1 cellular context compared by ENCODE assay signal in the genomic region with DNA sequence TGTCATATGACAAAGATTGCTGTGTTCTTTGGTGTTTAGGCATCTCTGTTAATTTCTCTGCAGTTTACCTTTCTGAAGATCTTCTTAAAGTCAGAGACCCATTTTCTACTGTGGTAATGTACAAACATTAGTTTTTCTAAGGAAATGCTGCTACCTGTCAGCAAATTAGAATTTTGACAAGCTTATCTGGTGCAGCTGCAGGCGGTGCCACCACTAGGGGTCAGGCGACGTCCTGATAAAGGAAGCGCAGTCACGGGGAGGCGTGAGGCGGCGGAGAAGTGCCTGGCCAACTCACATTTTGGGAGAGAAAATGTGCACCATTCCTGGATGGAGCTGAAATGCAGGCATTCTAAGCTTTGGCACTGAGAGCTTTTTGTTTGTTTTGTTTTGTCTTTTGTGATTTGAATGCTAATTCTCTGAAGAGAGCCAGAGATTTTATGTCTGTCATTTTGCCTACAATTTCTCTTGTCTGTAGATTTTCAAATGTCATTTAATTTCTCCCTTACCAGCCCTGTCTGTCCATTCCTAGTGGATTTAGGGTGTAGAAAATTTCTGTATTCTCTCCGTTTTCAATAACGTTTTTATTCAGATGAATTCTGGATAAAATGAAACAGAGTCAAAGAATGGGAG.
TF ChIP-seq lines count a peak whose summit lies in the region.

No MANE protein-coding gene starts in this region.

TF ChIP-seq in HepG2, 621 proteins besides CTCF, POLR2A, EP300 and RAD21 (continued from another document and continues in another):
- TF ChIP-seq, protein P1, sequence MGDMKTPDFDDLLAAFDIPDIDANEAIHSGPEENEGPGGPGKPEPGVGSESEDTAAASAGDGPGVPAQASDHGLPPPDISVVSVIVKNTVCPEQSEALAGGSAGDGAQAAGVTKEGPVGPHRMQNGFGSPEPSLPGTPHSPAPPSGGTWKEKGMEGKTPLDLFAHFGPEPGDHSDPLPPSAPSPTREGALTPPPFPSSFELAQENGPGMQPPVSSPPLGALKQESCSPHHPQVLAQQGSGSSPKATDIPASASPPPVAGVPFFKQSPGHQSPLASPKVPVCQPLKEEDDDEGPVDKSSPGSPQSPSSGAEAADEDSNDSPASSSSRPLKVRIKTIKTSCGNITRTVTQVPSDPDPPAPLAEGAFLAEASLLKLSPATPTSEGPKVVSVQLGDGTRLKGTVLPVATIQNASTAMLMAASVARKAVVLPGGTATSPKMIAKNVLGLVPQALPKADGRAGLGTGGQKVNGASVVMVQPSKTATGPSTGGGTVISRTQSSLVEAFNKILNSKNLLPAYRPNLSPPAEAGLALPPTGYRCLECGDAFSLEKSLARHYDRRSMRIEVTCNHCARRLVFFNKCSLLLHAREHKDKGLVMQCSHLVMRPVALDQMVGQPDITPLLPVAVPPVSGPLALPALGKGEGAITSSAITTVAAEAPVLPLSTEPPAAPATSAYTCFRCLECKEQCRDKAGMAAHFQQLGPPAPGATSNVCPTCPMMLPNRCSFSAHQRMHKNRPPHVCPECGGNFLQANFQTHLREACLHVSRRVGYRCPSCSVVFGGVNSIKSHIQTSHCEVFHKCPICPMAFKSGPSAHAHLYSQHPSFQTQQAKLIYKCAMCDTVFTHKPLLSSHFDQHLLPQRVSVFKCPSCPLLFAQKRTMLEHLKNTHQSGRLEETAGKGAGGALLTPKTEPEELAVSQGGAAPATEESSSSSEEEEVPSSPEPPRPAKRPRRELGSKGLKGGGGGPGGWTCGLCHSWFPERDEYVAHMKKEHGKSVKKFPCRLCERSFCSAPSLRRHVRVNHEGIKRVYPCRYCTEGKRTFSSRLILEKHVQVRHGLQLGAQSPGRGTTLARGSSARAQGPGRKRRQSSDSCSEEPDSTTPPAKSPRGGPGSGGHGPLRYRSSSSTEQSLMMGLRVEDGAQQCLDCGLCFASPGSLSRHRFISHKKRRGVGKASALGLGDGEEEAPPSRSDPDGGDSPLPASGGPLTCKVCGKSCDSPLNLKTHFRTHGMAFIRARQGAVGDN (CRISPR knock-in tag; IDR thresholded peaks at IDR 0.05) = 0 out of 2 replicates have a peak, but pooled peaks have one; percentile 11
- TF ChIP-seq FOSL2 (CRISPR knock-in tag; IDR thresholded peaks at IDR 0.05) = 0 out of 2 replicates have a peak, but pooled peaks have one; percentile 27
- TF ChIP-seq ZNF501 (CRISPR knock-in tag; IDR thresholded peaks at IDR 0.05) = 0 out of 2 replicates have a peak, but pooled peaks have one; percentile 39
- TF ChIP-seq ZBTB8A (CRISPR knock-in tag; IDR thresholded peaks at IDR 0.05; ENCODE audit: borderline replicate concordance, low read depth) = no peak
- TF ChIP-seq CCDC6 (CRISPR knock-in tag; IDR thresholded peaks at IDR 0.05) = 0 out of 2 replicates have a peak, but pooled peaks have one; percentile 27
- 0 out of 2 replicates have a peak, but pooled peaks have one; percentile 54 for TF ChIP-seq KDM2A (CRISPR knock-in tag; IDR thresholded peaks at IDR 0.05; ENCODE audit: borderline replicate concordance, low read depth)
- TF ChIP-seq, protein P2, sequence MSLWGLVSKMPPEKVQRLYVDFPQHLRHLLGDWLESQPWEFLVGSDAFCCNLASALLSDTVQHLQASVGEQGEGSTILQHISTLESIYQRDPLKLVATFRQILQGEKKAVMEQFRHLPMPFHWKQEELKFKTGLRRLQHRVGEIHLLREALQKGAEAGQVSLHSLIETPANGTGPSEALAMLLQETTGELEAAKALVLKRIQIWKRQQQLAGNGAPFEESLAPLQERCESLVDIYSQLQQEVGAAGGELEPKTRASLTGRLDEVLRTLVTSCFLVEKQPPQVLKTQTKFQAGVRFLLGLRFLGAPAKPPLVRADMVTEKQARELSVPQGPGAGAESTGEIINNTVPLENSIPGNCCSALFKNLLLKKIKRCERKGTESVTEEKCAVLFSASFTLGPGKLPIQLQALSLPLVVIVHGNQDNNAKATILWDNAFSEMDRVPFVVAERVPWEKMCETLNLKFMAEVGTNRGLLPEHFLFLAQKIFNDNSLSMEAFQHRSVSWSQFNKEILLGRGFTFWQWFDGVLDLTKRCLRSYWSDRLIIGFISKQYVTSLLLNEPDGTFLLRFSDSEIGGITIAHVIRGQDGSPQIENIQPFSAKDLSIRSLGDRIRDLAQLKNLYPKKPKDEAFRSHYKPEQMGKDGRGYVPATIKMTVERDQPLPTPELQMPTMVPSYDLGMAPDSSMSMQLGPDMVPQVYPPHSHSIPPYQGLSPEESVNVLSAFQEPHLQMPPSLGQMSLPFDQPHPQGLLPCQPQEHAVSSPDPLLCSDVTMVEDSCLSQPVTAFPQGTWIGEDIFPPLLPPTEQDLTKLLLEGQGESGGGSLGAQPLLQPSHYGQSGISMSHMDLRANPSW (CRISPR knock-in tag; IDR thresholded peaks at IDR 0.05; ENCODE audit: borderline replicate concordance) = no peak
- TF ChIP-seq SMARCE1 (IDR thresholded peaks at IDR 0.05; ENCODE audit: borderline replicate concordance) = no peak
- TF ChIP-seq TBX2 (CRISPR knock-in tag; IDR thresholded peaks at IDR 0.05; ENCODE audit: borderline replicate concordance) = peak; percentile 25; the same call in 1 of the 2 replicates
- no peak for TF ChIP-seq TMF1 (CRISPR knock-in tag; IDR thresholded peaks at IDR 0.05; ENCODE audit: low read depth)
- TF ChIP-seq HHEX (CRISPR knock-in tag; IDR thresholded peaks at IDR 0.05) = no peak
- TF ChIP-seq, protein P3, sequence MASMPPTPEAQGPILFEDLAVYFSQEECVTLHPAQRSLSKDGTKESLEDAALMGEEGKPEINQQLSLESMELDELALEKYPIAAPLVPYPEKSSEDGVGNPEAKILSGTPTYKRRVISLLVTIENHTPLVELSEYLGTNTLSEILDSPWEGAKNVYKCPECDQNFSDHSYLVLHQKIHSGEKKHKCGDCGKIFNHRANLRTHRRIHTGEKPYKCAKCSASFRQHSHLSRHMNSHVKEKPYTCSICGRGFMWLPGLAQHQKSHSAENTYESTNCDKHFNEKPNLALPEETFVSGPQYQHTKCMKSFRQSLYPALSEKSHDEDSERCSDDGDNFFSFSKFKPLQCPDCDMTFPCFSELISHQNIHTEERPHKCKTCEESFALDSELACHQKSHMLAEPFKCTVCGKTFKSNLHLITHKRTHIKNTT (CRISPR knock-in tag; IDR thresholded peaks at IDR 0.05) = no peak
- no peak for TF ChIP-seq ZC3H13 (CRISPR knock-in tag; IDR thresholded peaks at IDR 0.05)
- TF ChIP-seq ZNF124 (CRISPR knock-in tag; IDR thresholded peaks at IDR 0.05) = no peak
- no peak for TF ChIP-seq PAF1 (CRISPR knock-in tag; IDR thresholded peaks at IDR 0.05)
- TF ChIP-seq TARDBP (CRISPR knock-in tag; IDR thresholded peaks at IDR 0.05) = 0 out of 2 replicates have a peak, but pooled peaks have one; percentile 53
- TF ChIP-seq XRCC5 (optimal IDR thresholded peaks at IDR 0.05; ENCODE audit: low read length) = peak; percentile 51
- TF ChIP-seq STAG1 (CRISPR knock-in tag; IDR thresholded peaks at IDR 0.05) = peak; percentile 86
- TF ChIP-seq ZNF34 (CRISPR knock-in tag; IDR thresholded peaks at IDR 0.05; ENCODE audit: borderline replicate concordance) = no peak
- TF ChIP-seq, protein P4, sequence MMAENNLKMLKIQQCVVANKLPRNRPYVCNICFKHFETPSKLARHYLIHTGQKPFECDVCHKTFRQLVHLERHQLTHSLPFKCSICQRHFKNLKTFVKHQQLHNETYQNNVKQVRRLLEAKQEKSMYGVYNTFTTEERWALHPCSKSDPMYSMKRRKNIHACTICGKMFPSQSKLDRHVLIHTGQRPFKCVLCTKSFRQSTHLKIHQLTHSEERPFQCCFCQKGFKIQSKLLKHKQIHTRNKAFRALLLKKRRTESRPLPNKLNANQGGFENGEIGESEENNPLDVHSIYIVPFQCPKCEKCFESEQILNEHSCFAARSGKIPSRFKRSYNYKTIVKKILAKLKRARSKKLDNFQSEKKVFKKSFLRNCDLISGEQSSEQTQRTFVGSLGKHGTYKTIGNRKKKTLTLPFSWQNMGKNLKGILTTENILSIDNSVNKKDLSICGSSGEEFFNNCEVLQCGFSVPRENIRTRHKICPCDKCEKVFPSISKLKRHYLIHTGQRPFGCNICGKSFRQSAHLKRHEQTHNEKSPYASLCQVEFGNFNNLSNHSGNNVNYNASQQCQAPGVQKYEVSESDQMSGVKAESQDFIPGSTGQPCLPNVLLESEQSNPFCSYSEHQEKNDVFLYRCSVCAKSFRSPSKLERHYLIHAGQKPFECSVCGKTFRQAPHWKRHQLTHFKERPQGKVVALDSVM (CRISPR knock-in tag; IDR thresholded peaks at IDR 0.05) = 0 out of 2 replicates have a peak, but pooled peaks have one; percentile 15
- peak; percentile 32; the same call in 1 of the 2 replicates for TF ChIP-seq SALL1 (CRISPR knock-in tag; IDR thresholded peaks at IDR 0.05)
- TF ChIP-seq FOXP1 (IDR thresholded peaks at IDR 0.05) = no peak
- TF ChIP-seq FOXP1 (CRISPR knock-in tag; IDR thresholded peaks at IDR 0.05) = no peak
- TF ChIP-seq MEIS2 (CRISPR knock-in tag; IDR thresholded peaks at IDR 0.05) = no peak
- TF ChIP-seq, protein P5, sequence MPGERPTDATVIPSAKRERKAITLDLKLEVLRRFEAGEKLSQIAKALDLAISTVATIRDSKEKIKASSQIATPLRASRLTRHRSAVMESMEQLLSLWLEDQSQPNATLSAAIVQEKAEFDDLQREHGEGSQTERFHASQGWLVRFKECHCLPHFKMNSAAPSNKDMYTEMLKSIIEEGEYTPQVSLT (CRISPR knock-in tag; IDR thresholded peaks at IDR 0.05; ENCODE audit: borderline replicate concordance, low read depth) = no peak
- no peak for TF ChIP-seq KLF12 (CRISPR knock-in tag; IDR thresholded peaks at IDR 0.05; ENCODE audit: borderline replicate concordance)
- TF ChIP-seq, protein P6, sequence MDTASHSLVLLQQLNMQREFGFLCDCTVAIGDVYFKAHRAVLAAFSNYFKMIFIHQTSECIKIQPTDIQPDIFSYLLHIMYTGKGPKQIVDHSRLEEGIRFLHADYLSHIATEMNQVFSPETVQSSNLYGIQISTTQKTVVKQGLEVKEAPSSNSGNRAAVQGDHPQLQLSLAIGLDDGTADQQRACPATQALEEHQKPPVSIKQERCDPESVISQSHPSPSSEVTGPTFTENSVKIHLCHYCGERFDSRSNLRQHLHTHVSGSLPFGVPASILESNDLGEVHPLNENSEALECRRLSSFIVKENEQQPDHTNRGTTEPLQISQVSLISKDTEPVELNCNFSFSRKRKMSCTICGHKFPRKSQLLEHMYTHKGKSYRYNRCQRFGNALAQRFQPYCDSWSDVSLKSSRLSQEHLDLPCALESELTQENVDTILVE (CRISPR knock-in tag; IDR thresholded peaks at IDR 0.05) = no peak
- TF ChIP-seq, protein P7, sequence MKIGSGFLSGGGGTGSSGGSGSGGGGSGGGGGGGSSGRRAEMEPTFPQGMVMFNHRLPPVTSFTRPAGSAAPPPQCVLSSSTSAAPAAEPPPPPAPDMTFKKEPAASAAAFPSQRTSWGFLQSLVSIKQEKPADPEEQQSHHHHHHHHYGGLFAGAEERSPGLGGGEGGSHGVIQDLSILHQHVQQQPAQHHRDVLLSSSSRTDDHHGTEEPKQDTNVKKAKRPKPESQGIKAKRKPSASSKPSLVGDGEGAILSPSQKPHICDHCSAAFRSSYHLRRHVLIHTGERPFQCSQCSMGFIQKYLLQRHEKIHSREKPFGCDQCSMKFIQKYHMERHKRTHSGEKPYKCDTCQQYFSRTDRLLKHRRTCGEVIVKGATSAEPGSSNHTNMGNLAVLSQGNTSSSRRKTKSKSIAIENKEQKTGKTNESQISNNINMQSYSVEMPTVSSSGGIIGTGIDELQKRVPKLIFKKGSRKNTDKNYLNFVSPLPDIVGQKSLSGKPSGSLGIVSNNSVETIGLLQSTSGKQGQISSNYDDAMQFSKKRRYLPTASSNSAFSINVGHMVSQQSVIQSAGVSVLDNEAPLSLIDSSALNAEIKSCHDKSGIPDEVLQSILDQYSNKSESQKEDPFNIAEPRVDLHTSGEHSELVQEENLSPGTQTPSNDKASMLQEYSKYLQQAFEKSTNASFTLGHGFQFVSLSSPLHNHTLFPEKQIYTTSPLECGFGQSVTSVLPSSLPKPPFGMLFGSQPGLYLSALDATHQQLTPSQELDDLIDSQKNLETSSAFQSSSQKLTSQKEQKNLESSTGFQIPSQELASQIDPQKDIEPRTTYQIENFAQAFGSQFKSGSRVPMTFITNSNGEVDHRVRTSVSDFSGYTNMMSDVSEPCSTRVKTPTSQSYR (CRISPR knock-in tag; IDR thresholded peaks at IDR 0.05; ENCODE audit: borderline replicate concordance) = no peak
- TF ChIP-seq, protein P8, sequence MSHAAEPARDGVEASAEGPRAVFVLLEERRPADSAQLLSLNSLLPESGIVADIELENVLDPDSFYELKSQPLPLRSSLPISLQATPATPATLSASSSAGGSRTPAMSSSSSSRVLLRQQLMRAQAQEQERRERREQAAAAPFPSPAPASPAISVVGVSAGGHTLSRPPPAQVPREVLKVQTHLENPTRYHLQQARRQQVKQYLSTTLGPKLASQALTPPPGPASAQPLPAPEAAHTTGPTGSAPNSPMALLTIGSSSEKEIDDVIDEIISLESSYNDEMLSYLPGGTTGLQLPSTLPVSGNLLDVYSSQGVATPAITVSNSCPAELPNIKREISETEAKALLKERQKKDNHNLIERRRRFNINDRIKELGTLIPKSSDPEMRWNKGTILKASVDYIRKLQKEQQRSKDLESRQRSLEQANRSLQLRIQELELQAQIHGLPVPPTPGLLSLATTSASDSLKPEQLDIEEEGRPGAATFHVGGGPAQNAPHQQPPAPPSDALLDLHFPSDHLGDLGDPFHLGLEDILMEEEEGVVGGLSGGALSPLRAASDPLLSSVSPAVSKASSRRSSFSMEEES (CRISPR knock-in tag; IDR thresholded peaks at IDR 0.05) = 0 out of 2 replicates have a peak, but pooled peaks have one; percentile 28
- TF ChIP-seq, protein P9, sequence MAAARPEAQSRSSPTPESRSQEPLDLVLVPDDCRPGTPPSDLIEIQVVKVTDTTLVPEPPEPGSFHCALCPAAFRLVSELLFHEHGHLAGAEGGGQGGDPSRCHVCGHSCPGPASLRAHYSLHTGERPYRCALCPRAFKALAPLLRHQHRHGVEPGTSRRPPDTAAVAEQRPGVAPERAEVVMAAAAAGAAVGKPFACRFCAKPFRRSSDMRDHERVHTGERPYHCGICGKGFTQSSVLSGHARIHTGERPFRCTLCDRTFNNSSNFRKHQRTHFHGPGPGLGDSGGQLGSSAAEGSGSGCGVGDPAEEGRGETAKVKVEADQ (CRISPR knock-in tag; IDR thresholded peaks at IDR 0.05; ENCODE audit: borderline replicate concordance) = no peak
- peak; percentile 32; the same call in 1 of the 2 replicates for TF ChIP-seq REPIN1 (CRISPR knock-in tag; IDR thresholded peaks at IDR 0.05; ENCODE audit: borderline replicate concordance, low read depth)
- peak; percentile 28 for TF ChIP-seq TEAD3 (CRISPR knock-in tag; optimal IDR thresholded peaks at IDR 0.05; ENCODE audit: borderline replicate concordance)
- no peak for TF ChIP-seq MATR3 (CRISPR knock-in tag; IDR thresholded peaks at IDR 0.05)
- TF ChIP-seq PRPF4 (IDR thresholded peaks at IDR 0.05; ENCODE audit: low read depth, low read length, poor library complexity, severe bottlenecking) = no peak
- TF ChIP-seq, protein P10, sequence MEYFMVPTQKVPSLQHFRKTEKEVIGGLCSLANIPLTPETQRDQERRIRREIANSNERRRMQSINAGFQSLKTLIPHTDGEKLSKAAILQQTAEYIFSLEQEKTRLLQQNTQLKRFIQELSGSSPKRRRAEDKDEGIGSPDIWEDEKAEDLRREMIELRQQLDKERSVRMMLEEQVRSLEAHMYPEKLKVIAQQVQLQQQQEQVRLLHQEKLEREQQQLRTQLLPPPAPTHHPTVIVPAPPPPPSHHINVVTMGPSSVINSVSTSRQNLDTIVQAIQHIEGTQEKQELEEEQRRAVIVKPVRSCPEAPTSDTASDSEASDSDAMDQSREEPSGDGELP (IDR thresholded peaks at IDR 0.05; ENCODE audit: borderline replicate concordance, low read depth) = no peak
- TF ChIP-seq YEATS2 (CRISPR knock-in tag; IDR thresholded peaks at IDR 0.05; ENCODE audit: borderline replicate concordance) = no peak
